In genomic region chr18:267380-267687, GRCh38 we compare ENCODE assay signal across 1 cellular context.
A peak's percentile ranks its signal among the peaks of the same experiment; 100 is the strongest.
TF ChIP-seq lines count a peak whose summit lies in the region.

No MANE protein-coding gene starts in this region.

TF ChIP-seq in HepG2, 621 proteins besides CTCF, POLR2A, EP300 and RAD21 (continued from another document):
- TF ChIP-seq ZBED4 (CRISPR knock-in tag; IDR thresholded peaks at IDR 0.05; ENCODE audit: borderline replicate concordance), result no peak
- TF ChIP-seq ONECUT2 (CRISPR knock-in tag; IDR thresholded peaks at IDR 0.05), result peak; percentile 69; the same call in 1 of the 2 replicates
- TF ChIP-seq ZBTB10 (CRISPR knock-in tag; IDR thresholded peaks at IDR 0.05; ENCODE audit: borderline replicate concordance), result 0 out of 2 replicates have a peak, but pooled peaks have one; percentile 9
